10 cellular contexts compared by ENCODE assay signal in the genomic region with DNA sequence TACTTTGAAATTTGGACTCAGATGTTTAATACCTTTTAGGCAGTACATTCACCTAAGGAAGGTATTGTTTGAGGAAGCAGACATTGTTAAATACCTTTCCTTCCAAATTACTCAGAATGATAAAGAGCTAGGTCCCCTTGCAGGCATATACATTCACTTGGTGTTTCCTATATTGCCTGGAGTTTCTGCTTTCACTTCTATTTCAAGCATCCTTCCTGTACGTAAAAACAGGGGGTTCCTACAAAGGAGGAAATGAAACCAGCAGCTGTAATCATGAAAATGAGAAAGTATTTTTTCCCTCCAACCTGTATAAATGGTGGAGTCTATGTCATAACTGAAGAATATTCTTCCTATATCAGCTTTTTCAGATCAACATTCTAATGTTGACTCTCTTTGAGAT.
DNase-seq lines count a peak whose midpoint lies in the region; ATAC-seq and TF ChIP-seq lines count a peak whose summit lies in the region.
"Had no signal": no experiment of that assay in that cellular context is flagged by ENCODE, and none has a peak within 500 bp of the region (broad histone marks: within the 10 kb centered on the region; RNA-seq: fewer than 3 reads in every experiment).

No MANE protein-coding gene starts in this region.

- H3K4me1 ChIP-seq in upper lobe of right lung, result peaks cover 22% of the 10 kb centered on the region

- no peaks in the 10 kb centered on the region for H3K9me3 ChIP-seq in upper lobe of right lung

- intact Hi-C loops in upper lobe of right lung (cut with DNase I), result no loop called here

- no peaks in the 10 kb centered on the region for H3K27me3 ChIP-seq in upper lobe of right lung

- no peaks in the 10 kb centered on the region for H3K9me3 Mint-ChIP-seq in activated T-cell treated with anti-CD3 and anti-CD28 coated beads, Interleukin-2, amount 50 U/mL, for 72 hours
- H3K9me3 Mint-ChIP-seq: T-helper 1 cell treated with Interleukin-12 subunit alpha and Interleukin-12 subunit beta and Interleukin-4 antibody, amounts not matched to agents 30 μg/mL and 1 μg/mL, for 36 hours had no signal

- H3K4me3 Mint-ChIP-seq in activated T-cell treated with anti-CD3 and anti-CD28 coated beads, Interleukin-2, amount 50 U/mL, for 72 hours, result no peak overlapping the region
- H3K4me3 Mint-ChIP-seq: T-helper 1 cell treated with Interleukin-12 subunit alpha and Interleukin-12 subunit beta and Interleukin-4 antibody, amounts not matched to agents 30 μg/mL and 1 μg/mL, for 36 hours had no signal

- no peaks in the 10 kb centered on the region for H3K36me3 ChIP-seq in upper lobe of right lung

- no peaks in the 10 kb centered on the region for H3K27me3 Mint-ChIP-seq in activated T-cell treated with anti-CD3 and anti-CD28 coated beads, Interleukin-2, amount 50 U/mL, for 72 hours (ENCODE audit: low read depth)

- no peak overlapping the region for H3K27ac Mint-ChIP-seq in activated T-cell treated with anti-CD3 and anti-CD28 coated beads, Interleukin-2, amount 50 U/mL, for 72 hours
- H3K27ac Mint-ChIP-seq: T-helper 1 cell treated with Interleukin-12 subunit alpha and Interleukin-12 subunit beta and Interleukin-4 antibody, amounts not matched to agents 30 μg/mL and 1 μg/mL, for 36 hours had no signal

- no peak overlapping the region for H3K27ac ChIP-seq in upper lobe of right lung

- peaks cover 12% of the 10 kb centered on the region for H3K4me1 Mint-ChIP-seq in activated T-cell treated with anti-CD3 and anti-CD28 coated beads, Interleukin-2, amount 50 U/mL, for 72 hours (ENCODE audit: low read depth)

- no peak for TF ChIP-seq CTCF in upper lobe of right lung (IDR thresholded peaks at IDR 0.05)

- DNase-seq in activated T-cell treated with anti-CD3 and anti-CD28 coated beads, Interleukin-2, amount 50 U/mL, for 72 hours, result no peak
- no peak for DNase-seq in activated T-cell treated with anti-CD3 and anti-CD28 coated beads for 4 hours
- DNase-seq in NOMO-1 treated with dmso at 0.1 percent for 144 hours (lab: John Stamatoyannopoulos, UW; ENCODE audit: unreplicated experiment), result peak; percentile 63
- DNase-seq in upper lobe of right lung, result no peak
- DNase-seq in NCI-H2029 treated with DMSO at 0.1 percent for 48 hours (lab: John Stamatoyannopoulos, UW), result no peak
- DNase-seq in stimulated activated naive CD4-positive, alpha-beta T cell treated with Interleukin-2 at 50 U/mL for 16 hours (lab: John Stamatoyannopoulos, UW), result no peak
- no peak for DNase-seq in amniotic stem cell (lab: John Stamatoyannopoulos, UW)
- DNase-seq: caudate nucleus had no signal

- H3K36me3 Mint-ChIP-seq in activated T-cell treated with anti-CD3 and anti-CD28 coated beads, Interleukin-2, amount 50 U/mL, for 72 hours (ENCODE audit: insufficient read depth in 2 of 2), result no peaks in the 10 kb centered on the region

- no peak overlapping the region for H3K4me3 ChIP-seq in upper lobe of right lung

- ATAC-seq in activated T-cell treated with anti-CD3 and anti-CD28 coated beads, Interleukin-2, amount 50 U/mL, for 72 hours (replicated peaks in 1 of 2), result peak; percentile 39 to 50
- peak; percentile 97 for ATAC-seq in HG02938 (IDR thresholded peaks at IDR 0.05; ENCODE audit: unreplicated experiment)
- ATAC-seq in upper lobe of right lung, result peak; percentile 59

Comparison
In these comparisons a context has a peak if more than half of its experiments do, and no peak if none do; other contexts are left out.
1. ATAC-seq: peak in every context shown above with its lines; median percentile 97 in HG02938; 59 in upper lobe of right lung; 44 in activated T-cell treated with anti-CD3 and anti-CD28 coated beads, Interleukin-2, amount 50 U/mL, for 72 hours.